1 cellular context compared by ENCODE assay signal in the genomic region with DNA sequence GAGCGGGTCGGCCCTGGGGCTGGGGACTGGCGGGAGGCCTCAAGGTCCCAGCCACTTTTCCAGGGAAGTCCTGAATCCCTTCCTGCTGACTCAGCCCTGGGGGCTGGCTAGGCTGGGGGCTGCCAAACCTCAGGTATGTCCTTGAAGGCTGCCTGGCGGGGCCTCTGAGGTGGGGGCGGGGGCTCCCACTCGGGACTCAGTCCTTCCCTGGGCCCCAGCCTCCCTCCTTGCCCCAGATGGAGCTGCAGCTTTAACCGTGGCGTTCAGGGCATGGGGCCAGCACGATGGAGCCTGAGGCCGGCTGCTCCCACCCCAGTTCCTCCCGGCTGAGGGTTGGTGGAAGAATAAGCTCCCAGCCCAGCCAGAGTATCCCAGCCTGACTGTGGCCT.
TF ChIP-seq lines count a peak whose summit lies in the region.

No MANE protein-coding gene starts in this region.

TF ChIP-seq in H1, 55 proteins besides CTCF, POLR2A, EP300 and RAD21:
- TF ChIP-seq TBP (IDR thresholded peaks at IDR 0.05; ENCODE audit: low read depth, low read length) (no peak), POU5F1 (IDR thresholded peaks at IDR 0.05; ENCODE audit: low read depth, low read length) (no peak), SIX5 (IDR thresholded peaks at IDR 0.05; ENCODE audit: low read depth, low read length) (no peak), SRF (IDR thresholded peaks at IDR 0.05; ENCODE audit: low read depth, low read length) (no peak), MAFK (IDR thresholded peaks at IDR 0.05; ENCODE audit: low read depth, low read length) (0 out of 2 replicates have a peak, but pooled peaks have one; percentile 4)
